Comparison of ENCODE assay signal across 1 cellular context in the genomic region with DNA sequence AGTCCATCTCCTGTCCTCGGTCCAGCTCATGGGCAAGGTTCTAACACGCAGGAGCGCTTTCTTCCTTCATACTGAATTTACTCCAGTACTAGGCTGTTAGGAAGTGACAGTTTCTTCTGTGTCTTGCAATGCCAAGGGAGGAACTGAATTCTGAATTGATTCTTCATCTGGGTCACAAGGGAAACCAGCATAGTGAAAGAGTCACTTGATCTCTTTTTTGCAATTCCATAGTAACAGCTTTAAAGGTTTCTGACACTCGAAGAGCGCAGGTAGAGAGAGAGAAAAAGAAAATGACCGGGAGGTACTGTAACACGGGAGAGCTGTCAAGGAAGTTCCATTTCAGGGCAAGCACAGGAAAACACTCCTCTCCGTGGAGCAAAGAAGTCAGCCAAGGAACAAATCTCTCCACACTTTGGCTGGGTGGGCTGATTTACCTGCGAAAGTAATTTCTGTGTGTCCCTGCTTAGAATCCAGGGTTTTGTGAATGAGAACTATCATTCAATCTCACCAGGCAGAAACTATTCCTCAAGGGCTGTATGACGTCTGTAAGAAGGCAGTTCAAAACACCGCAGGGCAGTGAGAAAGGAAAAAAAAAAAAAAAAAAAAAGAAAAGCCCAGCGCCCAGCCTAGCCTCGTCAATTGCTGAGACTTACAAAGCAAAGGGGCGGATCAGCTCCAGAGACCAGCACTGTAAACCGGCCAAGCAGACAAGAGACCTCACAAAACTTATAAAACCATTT.
TF ChIP-seq lines count a peak whose summit lies in the region.

No MANE protein-coding gene starts in this region.

TF ChIP-seq in H1, 55 proteins besides CTCF, POLR2A, EP300 and RAD21 (continued from another document):
- no peak for TF ChIP-seq EGR1 (IDR thresholded peaks at IDR 0.05; ENCODE audit: borderline replicate concordance, low read depth, low read length)
- TF ChIP-seq TBP (IDR thresholded peaks at IDR 0.05; ENCODE audit: low read depth, low read length): no peak
- no peak for TF ChIP-seq CHD1 (IDR thresholded peaks at IDR 0.05; ENCODE audit: low read depth, low read length)
TF ChIP-seq in H1: peak in this region for 0.
